16 cellular contexts compared by ENCODE assay signal in the genomic region with DNA sequence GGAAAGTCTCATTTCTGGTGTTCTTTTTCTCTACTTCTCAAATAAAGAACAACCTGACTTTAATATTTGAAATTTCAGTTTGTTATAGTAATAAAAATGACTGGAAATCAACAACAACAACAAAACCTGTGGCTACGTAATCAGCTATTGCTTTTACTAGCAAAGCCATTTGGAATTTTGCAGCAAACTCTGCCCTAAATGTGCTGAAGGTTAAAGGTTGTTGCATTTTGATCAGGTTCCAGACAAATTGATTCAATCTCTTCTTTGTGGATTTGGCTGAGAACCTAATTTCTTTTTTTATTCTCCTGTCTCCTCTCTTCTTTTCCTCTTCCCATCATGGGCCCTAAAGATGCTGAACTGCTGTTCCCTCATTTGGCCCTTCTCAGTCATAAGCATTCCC.
A peak's percentile ranks its signal among the peaks of the same experiment; 100 is the strongest.
DNase-seq lines count a peak whose midpoint lies in the region; ATAC-seq and TF ChIP-seq lines count a peak whose summit lies in the region.
"Had no signal": no experiment of that assay in that cellular context is flagged by ENCODE, and none has a peak within 500 bp of the region (broad histone marks: within the 10 kb centered on the region; RNA-seq: fewer than 3 reads in every experiment).

No MANE protein-coding gene starts in this region.

- TF ChIP-seq CTCF in GM23338 (conservative IDR thresholded peaks at IDR 0.05; ENCODE audit: low read depth in 2 of 2): no peak
- TF ChIP-seq CTCF in brain (conservative IDR thresholded peaks at IDR 0.05): no peak
- TF ChIP-seq CTCF in brain microvascular endothelial cell (IDR thresholded peaks at IDR 0.05; ENCODE audit: low read depth, low read length, missing control alignments): no peak

- H3K27ac Mint-ChIP-seq in GM23338: no peak overlapping the region; the same call in 1 of the 2 replicates
- peak overlapping the region; percentile 4 to 71 (median 53) for H3K27ac Mint-ChIP-seq in brain
- H3K27ac Mint-ChIP-seq: CD4-positive, CD25-positive, alpha-beta regulatory T cell; CD8-positive, alpha-beta memory T cell had no signal

- H3K27me3 ChIP-seq in GM23338 (ENCODE audit: insufficient read depth) (no peaks in the 10 kb centered on the region), brain microvascular endothelial cell (replicated peaks) (no peaks in the 10 kb centered on the region)
- H3K27me3 ChIP-seq: BE2C had no signal

- H3K9me3 Mint-ChIP-seq in GM23338 (no peaks in the 10 kb centered on the region), brain (peaks cover 0 to 2% (median 0%) of the 10 kb centered on the region in 5 experiments)

- H3K79me2 ChIP-seq in GM23338 (replicated peaks; ENCODE audit: insufficient read depth): no peaks in the 10 kb centered on the region

- H3K4me2 ChIP-seq in GM23338: no peak overlapping the region

- no peaks in the 10 kb centered on the region for H3K36me3 Mint-ChIP-seq in GM23338 (ENCODE audit: low read depth)
- no peaks in the 10 kb centered on the region for H3K36me3 Mint-ChIP-seq in brain
- H3K36me3 Mint-ChIP-seq: CD4-positive, CD25-positive, alpha-beta regulatory T cell; CD8-positive, alpha-beta memory T cell had no signal

- peaks cover 16% of the 10 kb centered on the region for H3K4me1 Mint-ChIP-seq in GM23338
- peaks cover 72% of the 10 kb centered on the region for H3K4me1 Mint-ChIP-seq in brain
- H3K4me1 Mint-ChIP-seq: CD4-positive, CD25-positive, alpha-beta regulatory T cell; CD8-positive, alpha-beta memory T cell had no signal

- H3K4me3 Mint-ChIP-seq in GM23338 (no peak overlapping the region), brain (peak overlapping the region in 2 of 5 experiments; percentile 20 to 63)
- H3K4me3 Mint-ChIP-seq: CD4-positive, CD25-positive, alpha-beta regulatory T cell; CD8-positive, alpha-beta memory T cell had no signal

- H3K36me3 ChIP-seq in GM23338 (ENCODE audit: insufficient read depth) (no peaks in the 10 kb centered on the region), brain microvascular endothelial cell (replicated peaks) (no peaks in the 10 kb centered on the region)
- H3K36me3 ChIP-seq: BE2C had no signal

- peak overlapping the region; percentile 39 for H2AFZ ChIP-seq in GM23338
- H2AFZ ChIP-seq: GM23248 had no signal

- peaks cover 18% of the 10 kb centered on the region for H3K4me1 ChIP-seq in GM23338 (ENCODE audit: insufficient read depth)
- H3K4me1 ChIP-seq: BE2C had no signal

- in situ Hi-C loops in brain microvascular endothelial cell (cut with HindIII; ENCODE audit: low pct_ligation_motif_present, low sequenced_read_pairs): no loop called here

- no peak for DNase-seq in GM23338 (ENCODE audit: low spot score)
- DNase-seq in medulla oblongata (ENCODE audit: extremely low spot score): peak; percentile 20
- no peak for DNase-seq in RPMI8226
- DNase-seq in left cardiac atrium: no peak
- DNase-seq in brain microvascular endothelial cell: no peak
- DNase-seq: ACHN; BE2C; CD4-positive, CD25-positive, alpha-beta regulatory T cell; CD8-positive, alpha-beta memory T cell; COR-L47; DMS 273 treated with DMSO at 0.1 percent for 48 hours; DND-41; EL; GM23248; HCEC 1CT had no signal

- no peak overlapping the region for H3K27ac ChIP-seq in GM23338 (ENCODE audit: low read depth)
- H3K27ac ChIP-seq in brain microvascular endothelial cell: no peak overlapping the region
- H3K27ac ChIP-seq: GM23248 had no signal

- H3K9me2 ChIP-seq in GM23338 (ENCODE audit: insufficient read depth): no peaks in the 10 kb centered on the region

- no peaks in the 10 kb centered on the region for H4K20me1 ChIP-seq in GM23338 (replicated peaks; ENCODE audit: insufficient read depth)

- H3K27me3 Mint-ChIP-seq in GM23338 (ENCODE audit: insufficient read depth, low read depth, poor library complexity) (no peaks in the 10 kb centered on the region), brain (no peaks in the 10 kb centered on the region)
- H3K27me3 Mint-ChIP-seq: CD4-positive, CD25-positive, alpha-beta regulatory T cell; CD8-positive, alpha-beta memory T cell had no signal

- no peak overlapping the region for H3K4me3 ChIP-seq in GM23338
- no peak overlapping the region for H3K4me3 ChIP-seq in brain microvascular endothelial cell (ENCODE audit: low read depth, low read length)
- H3K4me3 ChIP-seq: GM23248 had no signal

- no peak for ATAC-seq in GM23338
- no peak for ATAC-seq in left cardiac atrium

- no peaks in the 10 kb centered on the region for H3F3A ChIP-seq in GM23338 (replicated peaks; ENCODE audit: low read depth)

- intact Hi-C loops in left cardiac atrium (cut with DNase I): no loop called here

TF ChIP-seq in GM23338, 12 proteins besides CTCF, POLR2A, EP300 and RAD21 (continues in another document):
- TF ChIP-seq EZH2phosphoT487 (IDR thresholded peaks at IDR 0.05; ENCODE audit: unreplicated experiment) (no peak), STAT1 (IDR thresholded peaks at IDR 0.05; ENCODE audit: unreplicated experiment) (no peak)
- TF ChIP-seq, protein P1, sequence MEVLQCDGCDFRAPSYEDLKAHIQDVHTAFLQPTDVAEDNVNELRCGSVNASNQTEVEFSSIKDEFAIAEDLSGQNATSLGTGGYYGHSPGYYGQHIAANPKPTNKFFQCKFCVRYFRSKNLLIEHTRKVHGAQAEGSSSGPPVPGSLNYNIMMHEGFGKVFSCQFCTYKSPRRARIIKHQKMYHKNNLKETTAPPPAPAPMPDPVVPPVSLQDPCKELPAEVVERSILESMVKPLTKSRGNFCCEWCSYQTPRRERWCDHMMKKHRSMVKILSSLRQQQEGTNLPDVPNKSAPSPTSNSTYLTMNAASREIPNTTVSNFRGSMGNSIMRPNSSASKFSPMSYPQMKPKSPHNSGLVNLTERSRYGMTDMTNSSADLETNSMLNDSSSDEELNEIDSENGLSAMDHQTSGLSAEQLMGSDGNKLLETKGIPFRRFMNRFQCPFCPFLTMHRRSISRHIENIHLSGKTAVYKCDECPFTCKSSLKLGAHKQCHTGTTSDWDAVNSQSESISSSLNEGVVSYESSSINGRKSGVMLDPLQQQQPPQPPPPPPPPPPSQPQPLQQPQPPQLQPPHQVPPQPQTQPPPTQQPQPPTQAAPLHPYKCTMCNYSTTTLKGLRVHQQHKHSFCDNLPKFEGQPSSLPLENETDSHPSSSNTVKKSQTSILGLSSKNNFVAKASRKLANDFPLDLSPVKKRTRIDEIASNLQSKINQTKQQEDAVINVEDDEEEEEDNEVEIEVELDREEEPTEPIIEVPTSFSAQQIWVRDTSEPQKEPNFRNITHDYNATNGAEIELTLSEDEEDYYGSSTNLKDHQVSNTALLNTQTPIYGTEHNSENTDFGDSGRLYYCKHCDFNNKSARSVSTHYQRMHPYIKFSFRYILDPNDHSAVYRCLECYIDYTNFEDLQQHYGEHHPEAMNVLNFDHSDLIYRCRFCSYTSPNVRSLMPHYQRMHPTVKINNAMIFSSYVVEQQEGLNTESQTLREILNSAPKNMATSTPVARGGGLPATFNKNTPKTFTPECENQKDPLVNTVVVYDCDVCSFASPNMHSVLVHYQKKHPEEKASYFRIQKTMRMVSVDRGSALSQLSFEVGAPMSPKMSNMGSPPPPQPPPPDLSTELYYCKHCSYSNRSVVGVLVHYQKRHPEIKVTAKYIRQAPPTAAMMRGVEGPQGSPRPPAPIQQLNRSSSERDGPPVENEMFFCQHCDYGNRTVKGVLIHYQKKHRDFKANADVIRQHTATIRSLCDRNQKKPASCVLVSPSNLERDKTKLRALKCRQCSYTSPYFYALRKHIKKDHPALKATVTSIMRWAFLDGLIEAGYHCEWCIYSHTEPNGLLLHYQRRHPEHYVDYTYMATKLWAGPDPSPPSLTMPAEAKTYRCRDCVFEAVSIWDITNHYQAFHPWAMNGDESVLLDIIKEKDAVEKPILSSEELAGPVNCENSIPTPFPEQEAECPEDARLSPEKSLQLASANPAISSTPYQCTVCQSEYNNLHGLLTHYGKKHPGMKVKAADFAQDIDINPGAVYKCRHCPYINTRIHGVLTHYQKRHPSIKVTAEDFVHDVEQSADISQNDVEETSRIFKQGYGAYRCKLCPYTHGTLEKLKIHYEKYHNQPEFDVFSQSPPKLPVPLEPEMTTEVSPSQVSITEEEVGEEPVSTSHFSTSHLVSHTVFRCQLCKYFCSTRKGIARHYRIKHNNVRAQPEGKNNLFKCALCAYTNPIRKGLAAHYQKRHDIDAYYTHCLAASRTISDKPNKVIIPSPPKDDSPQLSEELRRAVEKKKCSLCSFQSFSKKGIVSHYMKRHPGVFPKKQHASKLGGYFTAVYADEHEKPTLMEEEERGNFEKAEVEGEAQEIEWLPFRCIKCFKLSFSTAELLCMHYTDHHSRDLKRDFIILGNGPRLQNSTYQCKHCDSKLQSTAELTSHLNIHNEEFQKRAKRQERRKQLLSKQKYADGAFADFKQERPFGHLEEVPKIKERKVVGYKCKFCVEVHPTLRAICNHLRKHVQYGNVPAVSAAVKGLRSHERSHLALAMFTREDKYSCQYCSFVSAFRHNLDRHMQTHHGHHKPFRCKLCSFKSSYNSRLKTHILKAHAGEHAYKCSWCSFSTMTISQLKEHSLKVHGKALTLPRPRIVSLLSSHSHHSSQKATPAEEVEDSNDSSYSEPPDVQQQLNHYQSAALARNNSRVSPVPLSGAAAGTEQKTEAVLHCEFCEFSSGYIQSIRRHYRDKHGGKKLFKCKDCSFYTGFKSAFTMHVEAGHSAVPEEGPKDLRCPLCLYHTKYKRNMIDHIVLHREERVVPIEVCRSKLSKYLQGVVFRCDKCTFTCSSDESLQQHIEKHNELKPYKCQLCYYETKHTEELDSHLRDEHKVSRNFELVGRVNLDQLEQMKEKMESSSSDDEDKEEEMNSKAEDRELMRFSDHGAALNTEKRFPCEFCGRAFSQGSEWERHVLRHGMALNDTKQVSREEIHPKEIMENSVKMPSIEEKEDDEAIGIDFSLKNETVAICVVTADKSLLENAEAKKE (CRISPR knock-in tag; IDR thresholded peaks at IDR 0.05): no peak
